8 cellular contexts compared by ENCODE assay signal in genomic region chr9:106860731-106861584, GRCh38. TPM values are rescaled to one million over a fixed set of nuclear protein-coding genes. Genes with fewer than 3 reads are reported as not detected.
A peak's percentile ranks its signal among the peaks of the same experiment; 100 is the strongest.
DNase-seq lines count a peak whose midpoint lies in the region; ATAC-seq and TF ChIP-seq lines count a peak whose summit lies in the region.

No MANE protein-coding gene starts in this region.

- H2BK120ac ChIP-seq in mesenchymal stem cell (ENCODE audit: low read depth, low read length) = no peak overlapping the region

- H2BK15ac ChIP-seq in mesenchymal stem cell (ENCODE audit: low read depth, poor library complexity, severe bottlenecking) = no peak overlapping the region

- H2BK5ac ChIP-seq in mesenchymal stem cell (ENCODE audit: low read depth, low read length, poor library complexity, severe bottlenecking) = peak overlapping the region; percentile 90

- H3K14ac ChIP-seq in mesenchymal stem cell (ENCODE audit: low read length in 2 of 2) = peak overlapping the region in 1 of 2 experiments; percentile 28

- H3K9ac ChIP-seq in mesenchymal stem cell (ENCODE audit: low read length) = peak overlapping the region; percentile 91

- H2BK12ac ChIP-seq in mesenchymal stem cell (ENCODE audit: low read length in 2 of 2) = peak overlapping the region in 1 of 2 experiments; percentile 31

- no peak overlapping the region for H4K8ac ChIP-seq in mesenchymal stem cell (ENCODE audit: low read length)

- no peak for TF ChIP-seq CTCF in dorsolateral prefrontal cortex (IDR thresholded peaks at IDR 0.05 in 54 of 56, conservative IDR thresholded peaks at IDR 0.05 in 2 of 56; ENCODE audit: low read depth in 1 of 56, partially characterized antibody in 56 of 56)

- no peaks in the 10 kb centered on the region for H3K4me1 ChIP-seq in mesenchymal stem cell (ENCODE audit: control insufficient read depth, insufficient read depth, low read depth, low read length)

- peak overlapping the region; percentile 51 for H2AFZ ChIP-seq in mesenchymal stem cell (ENCODE audit: low read depth, low read length)

- H3K4ac ChIP-seq in mesenchymal stem cell (ENCODE audit: low read depth in 1 of 2, low read length in 2 of 2) = peak overlapping the region in 1 of 2 experiments; percentile 76

- peaks cover 0 to 46% (median 13%) of the 10 kb centered on the region in 45 donors for H3K27me3 ChIP-seq in dorsolateral prefrontal cortex
- H3K27me3 ChIP-seq in mesenchymal stem cell (ENCODE audit: control insufficient read depth in 1 of 2, insufficient read depth in 1 of 2, low read length in 2 of 2) = peaks cover 0 to 9% of the 10 kb centered on the region in 2 experiments

- H3K4me3 ChIP-seq in dorsolateral prefrontal cortex (peak overlapping the region; percentile 54 to 92 (median 77)), mesenchymal stem cell (ENCODE audit: insufficient read depth in 1 of 2, low read depth in 1 of 2, low read length in 2 of 2) (peak overlapping the region; percentile 70 to 95)

- under 1% methylated on average over 45 of the region's 50 CpGs for WGBS in mesenchymal stem cell

- DNase-seq in AG20443 (ENCODE audit: low spot score) (peak; percentile 30), LHCN-M2 (ENCODE audit: low read depth) (peak; percentile 66), dorsolateral prefrontal cortex (peak in 1 of 10 donors; percentile 13), mesenchymal stem cell (peak; percentile 62), ureter (ENCODE audit: low spot score) (peak; percentile 49)

- peaks cover 2% of the 10 kb centered on the region for H3K79me1 ChIP-seq in mesenchymal stem cell (replicated peaks; ENCODE audit: low read length, poor library complexity, severe bottlenecking)

- H2AK5ac ChIP-seq in mesenchymal stem cell (ENCODE audit: low read length, severe bottlenecking) = peak overlapping the region; percentile 9

- H3K36me3 ChIP-seq in mesenchymal stem cell (ENCODE audit: control insufficient read depth in 1 of 2, insufficient read depth in 2 of 2, low read depth in 1 of 2, low read length in 2 of 2) = no peaks in the 10 kb centered on the region

- H3K18ac ChIP-seq in mesenchymal stem cell (ENCODE audit: low read depth in 1 of 2, low read length in 2 of 2) = peak overlapping the region; percentile 5 to 81

- peak overlapping the region; percentile 89 for H3K4me2 ChIP-seq in mesenchymal stem cell (ENCODE audit: low read length, poor library complexity, severe bottlenecking)

- H3K27ac ChIP-seq in dorsolateral prefrontal cortex = peak overlapping the region in 9 of 59 donors; percentile 3 to 94 (median 88)
- peak overlapping the region; percentile 88 for H3K27ac ChIP-seq in mesenchymal stem cell (ENCODE audit: low read length, poor library complexity, severe bottlenecking)

- no peaks in the 10 kb centered on the region for H3K9me3 ChIP-seq in mesenchymal stem cell (ENCODE audit: control insufficient read depth, low read length)

- peak overlapping the region; percentile 62 for H4K91ac ChIP-seq in mesenchymal stem cell (ENCODE audit: low read length)

- no peak for ATAC-seq in GM18861 (IDR thresholded peaks at IDR 0.05; ENCODE audit: unreplicated experiment)
- no peak for ATAC-seq in GM18858 (IDR thresholded peaks at IDR 0.05; ENCODE audit: unreplicated experiment)
- ATAC-seq in GM18907 (IDR thresholded peaks at IDR 0.05; ENCODE audit: unreplicated experiment) = no peak

- H3K23ac ChIP-seq in mesenchymal stem cell (ENCODE audit: low read length in 2 of 2) = peak overlapping the region in 1 of 2 experiments; percentile 15

- intact Hi-C loops in dorsolateral prefrontal cortex (cut with DNase I) = loop anchor here (5.0 to 10.0 kb wide), 5 partner anchors 61 to 976 kb away; no protein-coding TSS in a partner anchor

RNA-seq across cellular contexts. Expression of gene ZNF462, which starts 2.0 kb away (rescaled TPM):
- total RNA-seq in LHCN-M2 (2014; rRNA removed) = 11.3 and 14.6 TPM in 2 replicates
- 4.4 TPM for polyA plus RNA-seq in LHCN-M2 (2012)
- 10 to 100 TPM; 28.3 to 76.5 (median 48.5) TPM for total RNA-seq in dorsolateral prefrontal cortex
- 5.2 TPM for polyA plus RNA-seq in mesenchymal stem cell (2013, experiment 1 of 2)
- polyA plus RNA-seq in mesenchymal stem cell (2013, experiment 2 of 2) = 5.1 TPM
- 74.8 TPM for total RNA-seq in ureter
